21 cellular contexts compared by ENCODE assay signal in the genomic region with DNA sequence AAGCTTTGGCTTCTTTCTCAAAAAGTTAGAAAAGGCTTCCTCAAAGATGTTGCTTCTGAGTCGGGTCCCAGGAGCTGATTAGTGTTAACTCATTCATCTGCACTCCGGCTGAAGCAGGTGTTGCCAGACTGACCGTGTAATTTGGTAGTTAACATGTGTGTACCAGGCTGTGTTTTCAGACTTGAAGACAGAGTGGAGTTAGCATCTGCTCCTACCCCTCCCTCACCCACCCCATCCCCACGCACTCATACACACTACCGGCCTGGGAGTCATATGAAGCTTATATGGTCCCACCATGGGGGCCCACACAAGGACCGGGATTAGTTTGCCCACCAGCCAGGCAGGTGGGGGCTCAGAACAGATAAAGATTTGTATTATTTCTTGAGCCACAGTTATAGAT.
"Had no signal": no experiment of that assay in that cellular context is flagged by ENCODE, and none has a peak within 500 bp of the region (broad histone marks: within the 10 kb centered on the region; RNA-seq: fewer than 3 reads in every experiment).

No MANE protein-coding gene starts in this region.

- FAIRE-seq: astrocyte, frontal cortex, islet of Langerhans, pancreas had no signal

- H3K4me3 ChIP-seq: adrenal gland, breast epithelium, colonic mucosa, esophagus muscularis mucosa, pancreas, thyroid gland had no signal

- H3K36me3 Mint-ChIP-seq: WTC11 had no signal

- H3K4me3 Mint-ChIP-seq: activated naive CD8-positive, alpha-beta T cell; nephron; WTC11 had no signal

- H3K27me3 ChIP-seq: adrenal gland, breast epithelium, colonic mucosa, esophagus muscularis mucosa, pancreas, thyroid gland had no signal

- DNase-seq: activated naive CD4-positive, alpha-beta T cell; activated T-cell treated with anti-CD3 and anti-CD28 coated beads, Interleukin-2, amount 50 U/mL, for 1 hour; adrenal gland; colonic mucosa; head of caudate nucleus; hypothalamus; pancreas; right cardiac atrium; stimulated activated CD4-positive, alpha-beta T cell treated with anti-CD3 and anti-CD28 coated beads, Interleukin-4, amount 100 ng/mL, for 24 hours; stimulated activated naive CD8-positive, alpha-beta T cell treated with anti-CD3 and anti-CD28 coated beads, Interleukin-15, Interleukin-2, amounts not matched to agents 100 U/mL and 50 U/mL, for 24 hours; T-helper 9 cell; thyroid gland had no signal

- H3K36me3 ChIP-seq: adrenal gland, breast epithelium, colonic mucosa, esophagus muscularis mucosa, pancreas, thyroid gland had no signal

- H3K9me3 Mint-ChIP-seq: activated T-helper 2 cell treated with anti-CD3 and anti-CD28 coated beads, Interferon-gamma antibody, Interleukin-2, Interleukin-4, amounts not matched to agents 10 μg/mL and 5 μg/mL and 100 μg/mL, durations not matched to agents 14 hours and 24 hours and 36 hours; nephron had no signal

- H3K27ac Mint-ChIP-seq: activated naive CD8-positive, alpha-beta T cell; activated T-helper 2 cell treated with anti-CD3 and anti-CD28 coated beads, Interferon-gamma antibody, Interleukin-2, Interleukin-4, amounts not matched to agents 10 μg/mL and 5 μg/mL and 100 μg/mL, durations not matched to agents 14 hours and 24 hours and 36 hours; WTC11 had no signal

- ATAC-seq: pancreas; right cardiac atrium; stimulated activated naive CD8-positive, alpha-beta T cell treated with anti-CD3 and anti-CD28 coated beads, Interleukin-15, Interleukin-2, amounts not matched to agents 100 U/mL and 50 U/mL, for 24 hours; WTC11 had no signal
